In genomic region chr15:90962021-90962420, GRCh38 we compare ENCODE assay signal across 24 cellular contexts. TPM values are rescaled to one million over a fixed set of nuclear protein-coding genes. Genes with fewer than 3 reads are reported as not detected.
A peak's percentile ranks its signal among the peaks of the same experiment; 100 is the strongest.
DNase-seq lines count a peak whose midpoint lies in the region; ATAC-seq, FAIRE-seq and TF ChIP-seq lines count a peak whose summit lies in the region.
"Had no signal": no experiment of that assay in that cellular context is flagged by ENCODE, and none has a peak within 500 bp of the region (broad histone marks: within the 10 kb centered on the region; RNA-seq: fewer than 3 reads in every experiment).

No MANE protein-coding gene starts in this region.

- TF ChIP-seq CTCF in HCT116 (IDR thresholded peaks at IDR 0.05 in 2 of 3, conservative IDR thresholded peaks at IDR 0.05 in 1 of 3; ENCODE audit: borderline replicate concordance in 1 of 3, insufficient read depth in 1 of 3, low read depth in 2 of 3, low read length in 2 of 3), result no peak
- TF ChIP-seq CTCF in K562 (IDR thresholded peaks at IDR 0.05 in 2 of 3, conservative IDR thresholded peaks at IDR 0.05 in 1 of 3; ENCODE audit: insufficient read depth in 2 of 3, low read depth in 1 of 3, low read length in 3 of 3), result no peak

- H3K9me1 ChIP-seq in K562 (ENCODE audit: control insufficient read depth, insufficient read depth, low read length), result no peaks in the 10 kb centered on the region

- no peak overlapping the region for H2AFZ ChIP-seq in HCT116 (ENCODE audit: low read depth, low read length, poor library complexity, severe bottlenecking)
- no peak overlapping the region for H2AFZ ChIP-seq in K562 (ENCODE audit: low read depth, low read length)
- H2AFZ ChIP-seq: PC-9 had no signal

- BruUV-seq in HCT116 (replicated peaks; lab: Mats Ljungman, UMichigan) (no TSS peak), K562 (replicated peaks; lab: Mats Ljungman, UMichigan) (no TSS peak)

- H3K79me2 ChIP-seq in HCT116 (ENCODE audit: insufficient read depth, low read length), result peaks cover 33% of the 10 kb centered on the region
- peaks cover 20% of the 10 kb centered on the region; the same call in 2 of the 3 replicates for H3K79me2 ChIP-seq in K562 (ENCODE audit: control insufficient read depth, insufficient read depth, low read length)

- H4K20me1 ChIP-seq in HCT116 (ENCODE audit: insufficient read depth) (no peaks in the 10 kb centered on the region), K562 (replicated peaks; ENCODE audit: control insufficient read depth, insufficient read depth, low read length) (no peaks in the 10 kb centered on the region)

- H3K4me3 Mint-ChIP-seq in activated CD8-positive, alpha-beta memory T cell treated with anti-CD3 and anti-CD28 coated beads, Interleukin-2, amount 10 ng/mL, durations not matched to agents 7 days and 5 days, result no peak overlapping the region

- POLR2A ChIA-PET in HCT116 (lab: Charles Lee) (no interaction called here), K562 (lab: Yijun Ruan, JAX) (interaction anchor here (0.7 to 2.2 kb wide), 14 partner anchors 9 to 65 kb away, joined by 3 to 10 read pairs (median 4); partner anchors contain the start of genes HDDC3, PRC1 and UNC45A)

- peaks cover 50% of the 10 kb centered on the region for H3K36me3 Mint-ChIP-seq in activated CD8-positive, alpha-beta memory T cell treated with anti-CD3 and anti-CD28 coated beads, Interleukin-2, amount 10 ng/mL, durations not matched to agents 7 days and 5 days

- RAD21 ChIA-PET in HCT116 (lab: Charles Lee; ENCODE audit: low non-redundant PET in 1 of 2, low total read pairs in 2 of 2, uncharacterized antibody in 2 of 2, unreplicated experiment in 2 of 2), result no interaction called here

- no peak for ATAC-seq in activated CD8-positive, alpha-beta memory T cell treated with anti-CD3 and anti-CD28 coated beads, Interleukin-2, amount 10 ng/mL, durations not matched to agents 7 days and 5 days
- no peak for ATAC-seq in HCT116
- ATAC-seq in K562, result no peak
- ATAC-seq in HG02840 (IDR thresholded peaks at IDR 0.05; ENCODE audit: low FRiP score, unreplicated experiment), result no peak

- intact Hi-C loops in HCT116 (cut with micrococcal nuclease), result no loop called here
- intact Hi-C loops in K562 (cut with micrococcal nuclease), result no loop called here

- H3K4me2 ChIP-seq in HCT116 (ENCODE audit: low read length), result no peak overlapping the region
- H3K4me2 ChIP-seq in K562 (ENCODE audit: insufficient read depth, low read length), result no peak overlapping the region
- H3K4me2 ChIP-seq: PC-9 had no signal

- in situ Hi-C loops in K562 (cut with MboI), result no loop called here

- H3K9me2 ChIP-seq in HCT116 (ENCODE audit: insufficient read depth), result no peaks in the 10 kb centered on the region

- H3K36me3 ChIP-seq in HCT116 (ENCODE audit: control insufficient read depth in 1 of 2, insufficient read depth in 2 of 2, low read length in 2 of 2) (peaks cover 33 to 34% of the 10 kb centered on the region in 2 experiments; a peak in 3 of 4 replicates), K562 (ENCODE audit: control insufficient read depth, insufficient read depth, low read length) (peaks cover 91% of the 10 kb centered on the region)

- H3K9me3 Mint-ChIP-seq in activated CD8-positive, alpha-beta memory T cell treated with anti-CD3 and anti-CD28 coated beads, Interleukin-2, amount 10 ng/mL, durations not matched to agents 7 days and 5 days (ENCODE audit: low read depth), result no peaks in the 10 kb centered on the region

- TF ChIP-seq RAD21 in HCT116 (IDR thresholded peaks at IDR 0.05; ENCODE audit: low read depth) (no peak), K562 (CRISPR knock-in tag; conservative IDR thresholded peaks at IDR 0.05 in 1 of 2, IDR thresholded peaks at IDR 0.05 in 1 of 2) (no peak)

- no peaks in the 10 kb centered on the region for H3K27me3 Mint-ChIP-seq in activated CD8-positive, alpha-beta memory T cell treated with anti-CD3 and anti-CD28 coated beads, Interleukin-2, amount 10 ng/mL, durations not matched to agents 7 days and 5 days

- TF ChIP-seq POLR2A in HCT116 (IDR thresholded peaks at IDR 0.05; ENCODE audit: borderline replicate concordance, extremely low read depth, insufficient read depth, insufficient read length) (no peak), K562 (conservative IDR thresholded peaks at IDR 0.05) (peak; percentile 60)

- TF ChIP-seq EP300 in K562 (IDR thresholded peaks at IDR 0.05; ENCODE audit: low read length), result no peak

- WGBS in K562 (ENCODE audit: insufficient coverage, low coverage, missing lambda C conversion rate), result 73% methylated on average over 4 of the region's 4 CpGs

- H3K4me3 ChIP-seq in HCT116 (replicated peaks in 1 of 2; ENCODE audit: low read depth in 1 of 2, low read length in 2 of 2) (no peak overlapping the region), K562 (no peak overlapping the region)
- H3K4me3 ChIP-seq: PC-9, SJSA1 had no signal

- H3K27ac ChIP-seq in HCT116 (ENCODE audit: low read depth, low read length), result no peak overlapping the region
- no peak overlapping the region for H3K27ac ChIP-seq in K562 (ENCODE audit: extremely low read depth, low read depth, low read length)
- H3K27ac ChIP-seq: PC-9, SJSA1 had no signal

- H3K9ac ChIP-seq in HCT116 (ENCODE audit: low read length), result no peak overlapping the region
- H3K9ac ChIP-seq in K562 (ENCODE audit: insufficient read depth in 1 of 2, low read depth in 2 of 2, low read length in 2 of 2), result no peak overlapping the region

- H3K4me1 ChIP-seq in HCT116 (ENCODE audit: control insufficient read depth in 1 of 2, insufficient read depth in 2 of 2, low read length in 2 of 2) (no peaks in the 10 kb centered on the region), K562 (replicated peaks in 1 of 2; ENCODE audit: control insufficient read depth in 2 of 2, insufficient read depth in 2 of 2, low read length in 2 of 2) (peaks cover 0 to 9% of the 10 kb centered on the region in 2 experiments; a peak in 3 of 5 replicates)
- H3K4me1 ChIP-seq: SJSA1 had no signal

- peak overlapping the region; percentile 25 for H3K27ac Mint-ChIP-seq in activated CD8-positive, alpha-beta memory T cell treated with anti-CD3 and anti-CD28 coated beads, Interleukin-2, amount 10 ng/mL, durations not matched to agents 7 days and 5 days

- H3K27me3 ChIP-seq in HCT116 (ENCODE audit: insufficient read depth, low read length) (no peaks in the 10 kb centered on the region), K562 (ENCODE audit: control insufficient read depth in 2 of 2, insufficient read depth in 2 of 2, low read length in 2 of 2) (no peaks in the 10 kb centered on the region)
- H3K27me3 ChIP-seq: SJSA1 had no signal

- no peak for FAIRE-seq in K562 (lab: Jason Lieb, UNC)
- FAIRE-seq: GM18507, H1 had no signal

- DNase-seq in activated CD8-positive, alpha-beta memory T cell treated with anti-CD3 and anti-CD28 coated beads, Interleukin-2, amount 10 ng/mL, durations not matched to agents 7 days and 5 days, result no peak
- no peak for DNase-seq in activated CD8-positive, alpha-beta memory T cell treated with anti-CD3 and anti-CD28 coated beads, Interleukin-2, amount 50 U/mL, for 4 hours
- no peak for DNase-seq in HCT116 (ENCODE audit: low read depth, low spot score)
- DNase-seq in K562 (ENCODE audit: extremely low read depth in 1 of 4, low spot score in 3 of 4), result no peak
- DNase-seq in AG08395 (ENCODE audit: low spot score), result no peak
- DNase-seq: 8988T; ACHN; DMS153; DND-41; HCEC 1CT; Kasumi-1; NCI-H1105 treated with DMSO at 0.1 percent for 48 hours; NCI-H2029; NCI-H446 treated with DMSO at 0.1 percent for 48 hours; NCI-H526; NCI-H82; NK-92 treated with Interleukin-12 subunit alpha and Interleukin-12 subunit beta, amount 100 ng/mL, for 24 hours; PC-9; Right ventricle myocardium superior; RPMI8226 had no signal

- CTCF ChIA-PET in activated CD8-positive, alpha-beta memory T cell treated with anti-CD3 and anti-CD28 coated beads, Interleukin-2, amount 10 ng/mL, durations not matched to agents 7 days and 5 days (lab: Charles Lee), result interaction anchor here (1.7 to 2.2 kb wide), 2 partner anchors 27 to 71 kb away, joined by 5 read pairs; partner anchors contain the start of gene UNC45A
- CTCF ChIA-PET in HCT116 (lab: Charles Lee) (interaction anchor here (1.5 to 1.8 kb wide), 2 partner anchors 71 to 306 kb away, joined by 3 to 5 read pairs; no protein-coding TSS in a partner anchor), K562 (lab: Yijun Ruan, JAX; ENCODE audit: low intra/inter-chr PET ratio) (no interaction called here)

- no peaks in the 10 kb centered on the region for H3K9me3 ChIP-seq in HCT116 (ENCODE audit: control insufficient read depth in 1 of 2, insufficient read depth in 1 of 2, low read depth in 1 of 2, low read length in 2 of 2)
- no peaks in the 10 kb centered on the region for H3K9me3 ChIP-seq in K562 (replicated peaks; ENCODE audit: control insufficient read depth, insufficient read depth, low read depth, low read length)
- H3K9me3 ChIP-seq: SJSA1 had no signal

- peaks cover 10% of the 10 kb centered on the region for H3K4me1 Mint-ChIP-seq in activated CD8-positive, alpha-beta memory T cell treated with anti-CD3 and anti-CD28 coated beads, Interleukin-2, amount 10 ng/mL, durations not matched to agents 7 days and 5 days

RNA-seq across cellular contexts. Expression of gene RCCD1, which starts 7.3 kb away (rescaled TPM):
- total RNA-seq in activated CD8-positive, alpha-beta memory T cell treated with anti-CD3 and anti-CD28 coated beads, Interleukin-2, amount 10 ng/mL, durations not matched to agents 7 days and 5 days, result 10 to 100 TPM; 35.4 to 50.1 TPM
- total RNA-seq in HCT116 (2021; ENCODE audit: unreplicated experiment) (38.5 TPM), K562 (2014; rRNA removed) (38.1 and 41.2 TPM in 2 replicates), K562 (2014; rRNA removed; fragmentation: Illumina TruSeq; extraction: Trizol) (17.0 and 18.0 TPM in 2 replicates), K562 (2015; rRNA removed; fragmentation: Illumina TruSeq; extraction: Trizol) (16.7 and 23.7 TPM in 2 replicates), K562 (2021) (44.0 and 45.9 TPM in 2 replicates)
- 28.8 and 34.7 TPM in 2 replicates for polyA plus RNA-seq in HCT116 (2012)
- 100 and 115 TPM in 2 replicates for total RNA-seq in K562 (2011; cell fraction: chromatin; rRNA removed; ENCODE audit: low replicate concordance)
- total RNA-seq in K562 (2011; cell fraction: nucleolus; rRNA removed), result 74.7 and 75.5 TPM in 2 replicates
- 86.9 and 97.7 TPM in 2 replicates for total RNA-seq in K562 (2011; cell fraction: nucleoplasm; rRNA removed)
- polyA plus RNA-seq in K562 (2011; rRNA removed) (28.5 and 39.6 TPM in 2 replicates), K562 (2014; fragmentation: Illumina TruSeq; extraction: Trizol) (22.3 and 24.7 TPM in 2 replicates), K562 (2014; fragmentation: Nextera tagmentation; extraction: Ambion mirVana) (10 to 100 TPM; 11.1 to 12.2 TPM), K562 (2014; rRNA removed) (45.2 and 51.4 TPM in 2 replicates)
- polyA plus RNA-seq in K562 (2011; cell fraction: cytosol; rRNA removed), result 17.6 and 22.6 TPM in 2 replicates
- 232 and 244 TPM in 2 replicates for polyA plus RNA-seq in K562 (2011; cell fraction: nucleus; rRNA removed)
- polyA plus RNA-seq in K562 (2012), result 41.3 and 51.9 TPM in 2 replicates
- 10.3 and 13.1 TPM in 2 replicates for polyA minus RNA-seq in K562 (2011; rRNA and poly(A)+ RNA removed)
- polyA minus RNA-seq in K562 (2011; cell fraction: cytosol; rRNA and poly(A)+ RNA removed), result 9.4 and 12.6 TPM in 2 replicates
- polyA minus RNA-seq in K562 (2011; cell fraction: nucleus; rRNA and poly(A)+ RNA removed), result 25.3 and 29.9 TPM in 2 replicates

RNA-seq across cellular contexts. Expression of gene UNC45A, which starts 26.9 kb away (rescaled TPM):
- total RNA-seq in activated CD8-positive, alpha-beta memory T cell treated with anti-CD3 and anti-CD28 coated beads, Interleukin-2, amount 10 ng/mL, durations not matched to agents 7 days and 5 days, result 10 to 100 TPM; 76.3 to 84.4 TPM
- total RNA-seq in HCT116 (2021; ENCODE audit: unreplicated experiment) (95.4 TPM), K562 (2014; rRNA removed) (59.8 and 65.2 TPM in 2 replicates), K562 (2014; rRNA removed; fragmentation: Illumina TruSeq; extraction: Trizol) (19.2 and 22.6 TPM in 2 replicates), K562 (2015; rRNA removed; fragmentation: Illumina TruSeq; extraction: Trizol) (47.7 and 52.5 TPM in 2 replicates), K562 (2021) (79.0 and 79.3 TPM in 2 replicates)
- 106 and 123 TPM in 2 replicates for polyA plus RNA-seq in HCT116 (2012)
- 131 and 331 TPM in 2 replicates for total RNA-seq in K562 (2011; cell fraction: chromatin; rRNA removed; ENCODE audit: low replicate concordance)
- total RNA-seq in K562 (2011; cell fraction: nucleolus; rRNA removed), result 205 and 228 TPM in 2 replicates
- total RNA-seq in K562 (2011; cell fraction: nucleoplasm; rRNA removed), result 113 and 152 TPM in 2 replicates
- polyA plus RNA-seq in K562 (2011; rRNA removed) (43.7 and 56.7 TPM in 2 replicates), K562 (2014; fragmentation: Illumina TruSeq; extraction: Trizol) (35.7 and 46.7 TPM in 2 replicates), K562 (2014; fragmentation: Nextera tagmentation; extraction: Ambion mirVana) (10 to 100 TPM; 22.4 to 23.1 TPM), K562 (2014; rRNA removed) (54.5 and 55.5 TPM in 2 replicates)
- polyA plus RNA-seq in K562 (2011; cell fraction: cytosol; rRNA removed), result 46.7 and 62.9 TPM in 2 replicates
- polyA plus RNA-seq in K562 (2011; cell fraction: nucleus; rRNA removed), result 163 and 164 TPM in 2 replicates
- 75.1 and 75.7 TPM in 2 replicates for polyA plus RNA-seq in K562 (2012)
- 51.9 and 58.7 TPM in 2 replicates for polyA minus RNA-seq in K562 (2011; rRNA and poly(A)+ RNA removed)
- 50.4 and 51.9 TPM in 2 replicates for polyA minus RNA-seq in K562 (2011; cell fraction: cytosol; rRNA and poly(A)+ RNA removed)
- 51.0 and 77.4 TPM in 2 replicates for polyA minus RNA-seq in K562 (2011; cell fraction: nucleus; rRNA and poly(A)+ RNA removed)

RNA-seq across cellular contexts. Expression of gene HDDC3, which starts 29.7 kb away (rescaled TPM):
- total RNA-seq in activated CD8-positive, alpha-beta memory T cell treated with anti-CD3 and anti-CD28 coated beads, Interleukin-2, amount 10 ng/mL, durations not matched to agents 7 days and 5 days, result 10 to 100 TPM; 33.2 to 39.3 TPM
- total RNA-seq in HCT116 (2021; ENCODE audit: unreplicated experiment), result 20.4 TPM
- 15.2 and 18.2 TPM in 2 replicates for polyA plus RNA-seq in HCT116 (2012)
- 27.3 and 60.3 TPM in 2 replicates for total RNA-seq in K562 (2011; cell fraction: chromatin; rRNA removed; ENCODE audit: low replicate concordance)
- 59.5 and 62.4 TPM in 2 replicates for total RNA-seq in K562 (2011; cell fraction: nucleolus; rRNA removed)
- total RNA-seq in K562 (2011; cell fraction: nucleoplasm; rRNA removed), result 46.9 and 47.9 TPM in 2 replicates
- total RNA-seq in K562 (2014; rRNA removed), result 54.1 and 64.9 TPM in 2 replicates
- 28.2 and 33.0 TPM in 2 replicates for total RNA-seq in K562 (2014; rRNA removed; fragmentation: Illumina TruSeq; extraction: Trizol)
- 36.6 and 36.9 TPM in 2 replicates for total RNA-seq in K562 (2015; rRNA removed; fragmentation: Illumina TruSeq; extraction: Trizol)
- total RNA-seq in K562 (2021), result 42.6 and 43.0 TPM in 2 replicates
- polyA plus RNA-seq in K562 (2011; rRNA removed), result 30.8 and 33.4 TPM in 2 replicates
- polyA plus RNA-seq in K562 (2011; cell fraction: cytosol; rRNA removed), result 37.1 and 49.7 TPM in 2 replicates
- polyA plus RNA-seq in K562 (2011; cell fraction: nucleus; rRNA removed), result 37.0 and 41.5 TPM in 2 replicates
- 29.7 and 31.4 TPM in 2 replicates for polyA plus RNA-seq in K562 (2012)
- 51.7 and 54.2 TPM in 2 replicates for polyA plus RNA-seq in K562 (2014; fragmentation: Illumina TruSeq; extraction: Trizol)
- polyA plus RNA-seq in K562 (2014; fragmentation: Nextera tagmentation; extraction: Ambion mirVana), result 10 to 100 TPM; 14.9 to 21.3 TPM
- 55.8 and 65.8 TPM in 2 replicates for polyA plus RNA-seq in K562 (2014; rRNA removed)
- 21.5 and 26.2 TPM in 2 replicates for polyA minus RNA-seq in K562 (2011; rRNA and poly(A)+ RNA removed)
- 10.3 and 15.1 TPM in 2 replicates for polyA minus RNA-seq in K562 (2011; cell fraction: cytosol; rRNA and poly(A)+ RNA removed)
- polyA minus RNA-seq in K562 (2011; cell fraction: nucleus; rRNA and poly(A)+ RNA removed), result 28.9 and 44.4 TPM in 2 replicates

RNA-seq across cellular contexts. Expression of gene PRC1, which starts 32.3 kb away (rescaled TPM):
- total RNA-seq in activated CD8-positive, alpha-beta memory T cell treated with anti-CD3 and anti-CD28 coated beads, Interleukin-2, amount 10 ng/mL, durations not matched to agents 7 days and 5 days, result 100 to 1,000 TPM; 152 to 208 TPM
- total RNA-seq in HCT116 (2021; ENCODE audit: unreplicated experiment), result 186 TPM
- 245 and 283 TPM in 2 replicates for polyA plus RNA-seq in HCT116 (2012)
- 402 and 749 TPM in 2 replicates for total RNA-seq in K562 (2011; cell fraction: chromatin; rRNA removed; ENCODE audit: low replicate concordance)
- total RNA-seq in K562 (2011; cell fraction: nucleolus; rRNA removed), result 233 and 300 TPM in 2 replicates
- 292 and 338 TPM in 2 replicates for total RNA-seq in K562 (2011; cell fraction: nucleoplasm; rRNA removed)
- 226 and 263 TPM in 2 replicates for total RNA-seq in K562 (2014; rRNA removed)
- total RNA-seq in K562 (2014; rRNA removed; fragmentation: Illumina TruSeq; extraction: Trizol), result 201 and 210 TPM in 2 replicates
- 223 and 228 TPM in 2 replicates for total RNA-seq in K562 (2015; rRNA removed; fragmentation: Illumina TruSeq; extraction: Trizol)
- total RNA-seq in K562 (2021), result 150 and 181 TPM in 2 replicates
- 391 and 460 TPM in 2 replicates for polyA plus RNA-seq in K562 (2011; rRNA removed)
- polyA plus RNA-seq in K562 (2011; cell fraction: cytosol; rRNA removed), result 329 and 446 TPM in 2 replicates
- 1,023 and 1,561 TPM in 2 replicates for polyA plus RNA-seq in K562 (2011; cell fraction: nucleus; rRNA removed)
- 176 and 186 TPM in 2 replicates for polyA plus RNA-seq in K562 (2012)
- polyA plus RNA-seq in K562 (2014; fragmentation: Illumina TruSeq; extraction: Trizol), result 248 and 284 TPM in 2 replicates
- polyA plus RNA-seq in K562 (2014; fragmentation: Nextera tagmentation; extraction: Ambion mirVana), result 100 to 1,000 TPM; 156 to 240 TPM
- 256 and 264 TPM in 2 replicates for polyA plus RNA-seq in K562 (2014; rRNA removed)
- polyA minus RNA-seq in K562 (2011; rRNA and poly(A)+ RNA removed), result 342 and 344 TPM in 2 replicates
- polyA minus RNA-seq in K562 (2011; cell fraction: cytosol; rRNA and poly(A)+ RNA removed), result 145 and 166 TPM in 2 replicates
- 175 and 402 TPM in 2 replicates for polyA minus RNA-seq in K562 (2011; cell fraction: nucleus; rRNA and poly(A)+ RNA removed)

RNA-seq across cellular contexts. Expression of gene MAN2A2, which starts 58.9 kb away (rescaled TPM):
- 100 to 1,000 TPM; 174 to 183 TPM for total RNA-seq in activated CD8-positive, alpha-beta memory T cell treated with anti-CD3 and anti-CD28 coated beads, Interleukin-2, amount 10 ng/mL, durations not matched to agents 7 days and 5 days
- total RNA-seq in HCT116 (2021; ENCODE audit: unreplicated experiment) (44.9 TPM), K562 (2014; rRNA removed) (35.0 and 53.7 TPM in 2 replicates), K562 (2014; rRNA removed; fragmentation: Illumina TruSeq; extraction: Trizol) (20.6 and 25.0 TPM in 2 replicates), K562 (2015; rRNA removed; fragmentation: Illumina TruSeq; extraction: Trizol) (43.3 and 43.4 TPM in 2 replicates), K562 (2021) (116 and 151 TPM in 2 replicates)
- polyA plus RNA-seq in HCT116 (2012), result 36.8 and 54.6 TPM in 2 replicates
- 447 and 1,128 TPM in 2 replicates for total RNA-seq in K562 (2011; cell fraction: chromatin; rRNA removed; ENCODE audit: low replicate concordance)
- 692 and 704 TPM in 2 replicates for total RNA-seq in K562 (2011; cell fraction: nucleolus; rRNA removed)
- total RNA-seq in K562 (2011; cell fraction: nucleoplasm; rRNA removed), result 460 and 506 TPM in 2 replicates
- polyA plus RNA-seq in K562 (2011; rRNA removed) (71.7 and 195 TPM in 2 replicates), K562 (2014; fragmentation: Illumina TruSeq; extraction: Trizol) (130 and 131 TPM in 2 replicates), K562 (2014; fragmentation: Nextera tagmentation; extraction: Ambion mirVana) (10 to 100 TPM in 1 of 2 experiments, 1 to 10 TPM in 1; 7.3 to 13.7 TPM), K562 (2014; rRNA removed) (114 and 121 TPM in 2 replicates)
- 119 and 133 TPM in 2 replicates for polyA plus RNA-seq in K562 (2011; cell fraction: cytosol; rRNA removed)
- polyA plus RNA-seq in K562 (2011; cell fraction: nucleus; rRNA removed), result 1,870 and 1,995 TPM in 2 replicates
- 92.0 and 210 TPM in 2 replicates for polyA plus RNA-seq in K562 (2012)
- polyA minus RNA-seq in K562 (2011; rRNA and poly(A)+ RNA removed), result 30.7 and 41.4 TPM in 2 replicates
- 71.5 and 84.4 TPM in 2 replicates for polyA minus RNA-seq in K562 (2011; cell fraction: cytosol; rRNA and poly(A)+ RNA removed)
- 264 and 379 TPM in 2 replicates for polyA minus RNA-seq in K562 (2011; cell fraction: nucleus; rRNA and poly(A)+ RNA removed)
